8 cellular contexts compared by ENCODE assay signal in the genomic region with DNA sequence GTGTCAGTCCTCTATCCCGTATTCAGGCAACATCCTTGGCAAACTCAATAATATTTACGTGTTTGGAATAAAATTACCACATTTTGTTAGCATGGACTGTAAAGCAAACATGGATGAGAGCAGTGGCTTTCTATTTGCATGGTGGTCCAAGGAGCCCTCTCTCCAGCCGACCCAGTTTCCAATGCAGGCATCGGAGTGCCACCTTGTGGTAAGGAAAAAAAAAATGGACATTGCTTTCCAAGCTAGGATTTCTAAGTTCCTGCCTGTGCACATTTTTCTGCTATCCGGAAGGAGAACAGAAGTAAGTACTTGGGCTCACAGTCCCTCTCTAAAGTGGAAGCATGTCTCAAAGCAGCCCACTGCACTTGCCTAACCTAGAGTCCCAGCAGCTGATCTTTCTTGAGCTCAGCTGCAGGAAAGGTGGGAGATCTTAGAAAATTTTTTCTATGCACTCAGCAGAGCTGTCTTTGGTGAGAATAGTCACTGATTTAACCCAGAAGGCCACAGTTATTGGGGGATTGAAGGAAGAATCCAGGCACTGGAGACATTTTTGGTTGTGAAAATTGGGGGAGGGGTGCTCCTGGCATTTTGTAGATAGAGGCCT. TPM values are rescaled to one million over a fixed set of nuclear protein-coding genes. Genes with fewer than 3 reads are reported as not detected.
DNase-seq lines count a peak whose midpoint lies in the region; ATAC-seq and TF ChIP-seq lines count a peak whose summit lies in the region.

No MANE protein-coding gene starts in this region.

- H3K4me1 Mint-ChIP-seq in neural crest cell = no peaks in the 10 kb centered on the region

- peak; percentile 47 for TF ChIP-seq CTCF in GM12864 (IDR thresholded peaks at IDR 0.05; ENCODE audit: low read depth, low read length, missing control alignments)
- peak; percentile 72 for TF ChIP-seq CTCF in neural crest cell (conservative IDR thresholded peaks at IDR 0.05)

- in situ Hi-C loops in T47D (cut with HindIII; ENCODE audit: low pct_unique_long_range_greater_than_20kb, low sequenced_read_pairs) = no loop called here

- no peak overlapping the region for H3K4me3 Mint-ChIP-seq in neural crest cell

- H3K36me3 Mint-ChIP-seq in neural crest cell (ENCODE audit: low read depth) = no peaks in the 10 kb centered on the region

- no peak for DNase-seq in GM12864 (ENCODE audit: low read depth)
- peak; percentile 56 for DNase-seq in NCI-H1105 treated with DMSO at 0.1 percent for 48 hours (lab: John Stamatoyannopoulos, UW)
- DNase-seq in T47D (ENCODE audit: low read depth in 1 of 2, low spot score in 1 of 2) = peak; percentile 23 to 47
- peak; percentile 41 for DNase-seq in neural crest cell (ENCODE audit: low read depth, low spot score)
- no peak for DNase-seq in stimulated activated CD4-positive, alpha-beta T cell treated with anti-CD3 and anti-CD28 coated beads, Interleukin-4, amount 100 ng/mL, for 4 hours
- DNase-seq in activated CD8-positive, alpha-beta memory T cell treated with anti-CD3 and anti-CD28 coated beads, Interleukin-2, amount 50 U/mL, for 48 hours = no peak

- H3K27ac Mint-ChIP-seq in neural crest cell (ENCODE audit: unreplicated experiment) = no peak overlapping the region

- peaks cover 15% of the 10 kb centered on the region for H3K27me3 Mint-ChIP-seq in neural crest cell (ENCODE audit: low read depth)

- no peak for ATAC-seq in HG03025 (IDR thresholded peaks at IDR 0.05; ENCODE audit: low FRiP score, unreplicated experiment)
- no peak for ATAC-seq in GM19463 (IDR thresholded peaks at IDR 0.05; ENCODE audit: unreplicated experiment)

- H3K4me3 ChIP-seq in GM12864 (ENCODE audit: low read depth, low read length) = no peak overlapping the region

- H3K9me3 Mint-ChIP-seq in neural crest cell = no peaks in the 10 kb centered on the region

RNA-seq across cellular contexts. Expression of gene ERCC4, which starts 46.0 kb away (rescaled TPM):
- total RNA-seq in neural crest cell = 12.9 and 13.7 TPM in 2 replicates

Comparison
In these comparisons a context has a peak if more than half of its experiments do, and no peak if none do; other contexts are left out.
1. DNase-seq: peak in NCI-H1105 treated with DMSO at 0.1 percent for 48 hours (single experiment), T47D (2 of 2) and neural crest cell (single experiment); none in GM12864 (single experiment), stimulated activated CD4-positive, alpha-beta T cell treated with anti-CD3 and anti-CD28 coated beads, Interleukin-4, amount 100 ng/mL, for 4 hours (0 of 2) and activated CD8-positive, alpha-beta memory T cell treated with anti-CD3 and anti-CD28 coated beads, Interleukin-2, amount 50 U/mL, for 48 hours (single experiment).